ENCODE assay signal across 8 cellular contexts in genomic region chr12:122979908-122980191, GRCh38. TPM values are rescaled to one million over a fixed set of nuclear protein-coding genes. Genes with fewer than 3 reads are reported as not detected.
DNase-seq lines count a peak whose midpoint lies in the region; ATAC-seq, FAIRE-seq and TF ChIP-seq lines count a peak whose summit lies in the region.

No MANE protein-coding gene starts in this region.

- no peak for TF ChIP-seq CTCF in pancreas (IDR thresholded peaks at IDR 0.05)

- H3K9me3 ChIP-seq in ES-I3 (ENCODE audit: control insufficient read depth, insufficient read depth, low read length) (no peaks in the 10 kb centered on the region), endocrine pancreas (ENCODE audit: control insufficient read depth, low read length) (no peaks in the 10 kb centered on the region), pancreas (no peaks in the 10 kb centered on the region)

- H3K27ac ChIP-seq in pancreas, result peak overlapping the region; percentile 68 to 82 (median 76)

- H3K9ac ChIP-seq in ES-I3 (ENCODE audit: low read depth, low read length), result peak overlapping the region; percentile 96; the same call in 1 of the 2 replicates
- H3K9ac ChIP-seq in endocrine pancreas (ENCODE audit: control insufficient read depth, insufficient read depth, low read length), result peak overlapping the region; percentile 66

- no peaks in the 10 kb centered on the region; the same call in 1 of the 2 replicates for H3K4me1 ChIP-seq in ES-I3 (ENCODE audit: insufficient read depth, low read length)
- H3K4me1 ChIP-seq in endocrine pancreas (ENCODE audit: control insufficient read depth, insufficient read depth, low read length), result no peaks in the 10 kb centered on the region
- peaks cover 18 to 62% (median 32%) of the 10 kb centered on the region in 3 donors for H3K4me1 ChIP-seq in pancreas

- 2 to 4% methylated on average over 7 of the region's 7 CpGs for WGBS in pancreas, 2 donors

- H3K4me3 ChIP-seq in endocrine pancreas (ENCODE audit: control insufficient read depth, insufficient read depth, low read length) (peak overlapping the region; percentile 39), pancreas (peak overlapping the region; percentile 97 to 99 (median 98))

- DNase-seq in NCI-H526 treated with DMSO at 0.1 percent for 48 hours (lab: John Stamatoyannopoulos, UW) (peak; percentile 28), pancreas (no peak), NCI-H1694 (lab: John Stamatoyannopoulos, UW) (no peak), NCI-H128 (lab: John Stamatoyannopoulos, UW; ENCODE audit: unreplicated experiment) (no peak)

- intact Hi-C loops in pancreas (cut with DNase I), result loop anchor here in 2 of 3 donors (10.0 kb wide), 1 partner anchor 255 kb away; the partner anchor contains the start of genes MPHOSPH9 (in 2 of the 2) and MTRFR (in 2 of the 2)

- FAIRE-seq in pancreas (lab: Jason Lieb, UNC), result no peak

- no peak for ATAC-seq in pancreas
- no peak for ATAC-seq in GM18511 (IDR thresholded peaks at IDR 0.05; ENCODE audit: unreplicated experiment)
- ATAC-seq in HG03045 (IDR thresholded peaks at IDR 0.05; ENCODE audit: unreplicated experiment), result no peak

- H3K27me3 ChIP-seq in endocrine pancreas (ENCODE audit: control insufficient read depth, insufficient read depth, low read length) (no peaks in the 10 kb centered on the region), pancreas (no peaks in the 10 kb centered on the region)

- H3K36me3 ChIP-seq in ES-I3 (ENCODE audit: insufficient read depth, low read length) (no peaks in the 10 kb centered on the region; the same call in 1 of the 2 replicates), endocrine pancreas (ENCODE audit: control insufficient read depth, insufficient read depth, low read length) (no peaks in the 10 kb centered on the region), pancreas (no peaks in the 10 kb centered on the region)

RNA-seq across cellular contexts. Expression of gene ARL6IP4, which starts 0.6 kb away (rescaled TPM):
- total RNA-seq in pancreas, result 100 to 1,000 TPM in 4 of 6 donors, 10 to 100 TPM in 2; 85.3 to 129 (median 101) TPM
- 100 to 1,000 TPM; 281 to 296 TPM for polyA plus RNA-seq in pancreas

RNA-seq across cellular contexts. Expression of gene OGFOD2, which starts 4.8 kb away (rescaled TPM):
- total RNA-seq in pancreas, result 10 to 100 TPM; 12.9 to 20.9 (median 17.2) TPM
- 10 to 100 TPM; 22.2 to 30.9 TPM for polyA plus RNA-seq in pancreas

RNA-seq across cellular contexts. Expression of gene ABCB9, which starts 13.6 kb away (rescaled TPM):
- total RNA-seq in pancreas, result 1 to 10 TPM; 1.3 to 4.8 (median 2.7) TPM
- 1 to 10 TPM; 4.9 to 6.7 TPM for polyA plus RNA-seq in pancreas
